ENCODE assay signal across 1 cellular context in genomic region chr12:19234171-19234704, GRCh38.
TF ChIP-seq lines count a peak whose summit lies in the region.

No MANE protein-coding gene starts in this region.

TF ChIP-seq in HEK293, 187 proteins besides CTCF, POLR2A, EP300 and RAD21 (continued from another document):
- peak; percentile 62; the same call in 1 of the 2 replicates for TF ChIP-seq ZIC2 (tag by site-specific recombination; IDR thresholded peaks at IDR 0.05)
- no peak for TF ChIP-seq ZSCAN18 (tag by site-specific recombination; IDR thresholded peaks at IDR 0.05)
- TF ChIP-seq PRDM6 (tag by site-specific recombination; IDR thresholded peaks at IDR 0.05) = peak; percentile 22; the same call in 1 of the 2 replicates
- no peak for TF ChIP-seq ZNF510 (tag by site-specific recombination; IDR thresholded peaks at IDR 0.05; ENCODE audit: insufficient replicate concordance)
- no peak for TF ChIP-seq ZNF571 (tag by site-specific recombination; IDR thresholded peaks at IDR 0.05)
- TF ChIP-seq OSR2 (tag by site-specific recombination; IDR thresholded peaks at IDR 0.05) = peak; percentile 92
- peak; percentile 62 for TF ChIP-seq ZBTB17 (tag by site-specific recombination; IDR thresholded peaks at IDR 0.05)
- no peak for TF ChIP-seq KLF16 (tag by site-specific recombination; IDR thresholded peaks at IDR 0.05)
- TF ChIP-seq ZNF335 (tag by site-specific recombination; conservative IDR thresholded peaks at IDR 0.05) = peak; percentile 46
- peak; percentile 48; the same call in 1 of the 2 replicates for TF ChIP-seq ZNF600 (tag by site-specific recombination; IDR thresholded peaks at IDR 0.05)
- TF ChIP-seq ZNF202 (tag by site-specific recombination; IDR thresholded peaks at IDR 0.05; ENCODE audit: borderline replicate concordance) = no peak
- TF ChIP-seq ZNF596 (tag by site-specific recombination; IDR thresholded peaks at IDR 0.05) = no peak
- peak; percentile 99 for TF ChIP-seq PRDM4 (tag by site-specific recombination; IDR thresholded peaks at IDR 0.05)
- no peak for TF ChIP-seq ZSCAN30 (tag by site-specific recombination; IDR thresholded peaks at IDR 0.05)
- peak; percentile 10 for TF ChIP-seq SETDB1 (IDR thresholded peaks at IDR 0.05; ENCODE audit: insufficient read length, low read length)
- TF ChIP-seq FEZF1 (tag by site-specific recombination; IDR thresholded peaks at IDR 0.05) = peak; percentile 84
- TF ChIP-seq MEIS1 (CRISPR knock-in tag; IDR thresholded peaks at IDR 0.05; ENCODE audit: borderline replicate concordance) = no peak
- TF ChIP-seq ZNF211 (tag by site-specific recombination; IDR thresholded peaks at IDR 0.05; ENCODE audit: low read depth) = no peak
- TF ChIP-seq ZNF843 (tag by site-specific recombination; IDR thresholded peaks at IDR 0.05) = 0 out of 2 replicates have a peak, but pooled peaks have one; percentile 47
